In the genomic region with DNA sequence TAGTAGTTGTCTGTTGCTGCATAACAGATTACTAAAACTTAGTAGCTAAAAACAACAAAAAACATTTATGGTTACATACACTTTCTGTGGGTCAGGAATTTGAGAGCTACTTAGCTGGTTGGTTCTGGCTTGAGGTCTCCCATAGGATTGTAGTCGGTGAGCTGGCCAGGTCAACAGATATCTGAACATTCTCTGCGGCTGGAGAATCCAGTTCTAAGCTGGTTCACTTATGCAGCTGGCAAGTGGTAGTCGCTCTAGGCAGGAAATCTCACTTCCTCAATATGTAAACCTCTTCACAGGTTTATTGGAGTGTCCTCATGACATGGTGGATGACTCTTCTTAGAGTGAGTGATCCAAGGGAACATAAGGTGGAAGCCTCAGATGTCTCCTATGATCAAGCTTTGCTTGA, we compare ENCODE assay signal across 9 cellular contexts.
DNase-seq lines count a peak whose midpoint lies in the region; ATAC-seq, FAIRE-seq and TF ChIP-seq lines count a peak whose summit lies in the region.
"Had no signal": no experiment of that assay in that cellular context is flagged by ENCODE, and none has a peak within 500 bp of the region (broad histone marks: within the 10 kb centered on the region; RNA-seq: fewer than 3 reads in every experiment).

No MANE protein-coding gene starts in this region.

- POLR2A ChIA-PET in HepG2 (lab: Yijun Ruan, JAX) = interaction anchor here (1.4 to 2.1 kb wide), 2 partner anchors 9 to 22 kb away, joined by 5 to 11 read pairs; no protein-coding TSS in a partner anchor
- POLR2A ChIA-PET in naive thymus-derived CD4-positive, alpha-beta T cell (lab: Charles Lee) = interaction anchor here (0.7 to 15.9 kb wide), 18 partner anchors 9 to 88 kb away, joined by 3 to 227 read pairs (median 5); no protein-coding TSS in a partner anchor

- H3K36me3 Mint-ChIP-seq in naive thymus-derived CD4-positive, alpha-beta T cell = peaks cover 3 to 46% (median 30%) of the 10 kb centered on the region in 5 donors

- H3K36me3 ChIP-seq in right lobe of liver (no peaks in the 10 kb centered on the region), HepG2 (replicated peaks in 1 of 2; ENCODE audit: control insufficient read depth in 1 of 2, insufficient read depth in 2 of 2, low read length in 2 of 2) (no peaks in the 10 kb centered on the region)
- no peaks in the 10 kb centered on the region for H3K36me3 ChIP-seq in naive thymus-derived CD4-positive, alpha-beta T cell (ENCODE audit: control insufficient read depth in 2 of 3, insufficient read depth in 3 of 3, low read length in 3 of 3)

- WGBS in right lobe of liver (ENCODE audit: insufficient coverage, low coverage, low lambda C conversion rate, missing lambda C conversion rate) = 37% methylated on average over 3 of the region's 3 CpGs
- 100% methylated on average over 2 of the region's 3 CpGs for WGBS in HepG2 (ENCODE audit: low lambda C conversion rate)

- intact Hi-C loops in right lobe of liver (cut with DNase I) = no loop called here
- intact Hi-C loops in HepG2 (cut with micrococcal nuclease; ENCODE audit: unreplicated experiment) = no loop called here
- intact Hi-C loops in naive thymus-derived CD4-positive, alpha-beta T cell (cut with micrococcal nuclease) = no loop called here

- H3K27ac ChIP-seq in right lobe of liver (no peak overlapping the region), HepG2 (ENCODE audit: extremely low read length, insufficient read depth, low read length) (no peak overlapping the region)
- peak overlapping the region; percentile 82 for H3K27ac ChIP-seq in naive thymus-derived CD4-positive, alpha-beta T cell (ENCODE audit: low read depth, low read length)

- ATAC-seq in right lobe of liver (peak in 3 of 4 donors; percentile 18 to 57 (median 48)), HepG2 (no peak), HG03066 (IDR thresholded peaks at IDR 0.05; ENCODE audit: low read depth, unreplicated experiment) (peak; percentile 91)
- ATAC-seq in naive thymus-derived CD4-positive, alpha-beta T cell = peak; percentile 62

- peak overlapping the region; percentile 87 to 100 (median 96) for H3K27ac Mint-ChIP-seq in naive thymus-derived CD4-positive, alpha-beta T cell

- H3K27me3 ChIP-seq in right lobe of liver (no peaks in the 10 kb centered on the region), HepG2 (ENCODE audit: control insufficient read depth in 1 of 2, insufficient read depth in 2 of 2, low read length in 2 of 2) (no peaks in the 10 kb centered on the region)
- no peaks in the 10 kb centered on the region for H3K27me3 ChIP-seq in naive thymus-derived CD4-positive, alpha-beta T cell (ENCODE audit: control insufficient read depth in 2 of 2, insufficient read depth in 2 of 2, low read length in 2 of 2)

- in situ Hi-C loops in HepG2 (cut with HindIII; ENCODE audit: extremely low pct_ligation_motif_present, low pct_unique_long_range_greater_than_20kb) = no loop called here

- FAIRE-seq in HepG2 (lab: Jason Lieb, UNC) = no peak
- FAIRE-seq: G401.6 had no signal

- H3K9ac ChIP-seq in HepG2 (ENCODE audit: insufficient read depth, low read depth, low read length) = no peak overlapping the region

- H3K9me3 ChIP-seq in right lobe of liver = no peaks in the 10 kb centered on the region
- H3K9me3 ChIP-seq in HepG2 (ENCODE audit: low read length) = no peaks in the 10 kb centered on the region
- H3K9me3 ChIP-seq in naive thymus-derived CD4-positive, alpha-beta T cell (ENCODE audit: control insufficient read depth in 2 of 3, low read length in 3 of 3) = no peaks in the 10 kb centered on the region

- TF ChIP-seq POLR2A in right lobe of liver (IDR thresholded peaks at IDR 0.05) (no peak), HepG2 (IDR thresholded peaks at IDR 0.05; ENCODE audit: insufficient read depth in 1 of 2, low read depth in 2 of 2, low read length in 2 of 2) (no peak)

- H3K4me1 ChIP-seq in right lobe of liver (no peaks in the 10 kb centered on the region), HepG2 (ENCODE audit: insufficient read depth, low read length) (0 out of 2 replicates have a peak, but pooled peaks cover 6% of the 10 kb centered on the region)
- peaks cover 65% of the 10 kb centered on the region in 2 donors for H3K4me1 ChIP-seq in naive thymus-derived CD4-positive, alpha-beta T cell (ENCODE audit: control insufficient read depth in 2 of 2, insufficient read depth in 2 of 2, low read length in 2 of 2)

- peaks cover 0 to 15% (median 8%) of the 10 kb centered on the region in 11 donors for H3K9me3 Mint-ChIP-seq in naive thymus-derived CD4-positive, alpha-beta T cell

- H3K4me2 ChIP-seq in HepG2 (ENCODE audit: low read depth, low read length) = no peak overlapping the region

- no peak for DNase-seq in right lobe of liver
- no peak for DNase-seq in HepG2 (ENCODE audit: low spot score)
- DNase-seq in SKM-1 (lab: John Stamatoyannopoulos, UW; ENCODE audit: unreplicated experiment) = peak; percentile 64
- DNase-seq in naive thymus-derived CD4-positive, alpha-beta T cell = peak in 1 of 9 donors; percentile 39
- DNase-seq in islet precursor cell = no peak
- no peak for DNase-seq in NCI-H526 treated with DMSO at 0.1 percent for 48 hours (lab: John Stamatoyannopoulos, UW)
- no peak for DNase-seq in amygdala (lab: John Stamatoyannopoulos, UW)

- no peak for TF ChIP-seq EP300 in HepG2 (IDR thresholded peaks at IDR 0.05; ENCODE audit: low read depth in 2 of 2, low read length in 2 of 2)
- no peak for TF ChIP-seq EP300 in HepG2 (CRISPR knock-in tag; IDR thresholded peaks at IDR 0.05; ENCODE audit: borderline replicate concordance)

- CTCF ChIA-PET in HepG2 (lab: Yijun Ruan, JAX; ENCODE audit: low intra/inter-chr PET ratio, low total read pairs) = no interaction called here
- CTCF ChIA-PET in naive thymus-derived CD4-positive, alpha-beta T cell (lab: Charles Lee) = interaction anchor here (0.6 to 3.7 kb wide), 9 partner anchors 9 to 122 kb away, joined by 3 to 11 read pairs (median 4); no protein-coding TSS in a partner anchor

- H3K27me3 Mint-ChIP-seq in naive thymus-derived CD4-positive, alpha-beta T cell = no peaks in the 10 kb centered on the region

- BruUV-seq in HepG2 (replicated peaks; lab: Mats Ljungman, UMichigan) = no TSS peak

- H3K4me3 ChIP-seq in right lobe of liver (no peak overlapping the region), HepG2 (replicated peaks in 1 of 3; ENCODE audit: insufficient read depth in 1 of 3, low read depth in 2 of 3, low read length in 3 of 3) (no peak overlapping the region)
- H3K4me3 ChIP-seq in naive thymus-derived CD4-positive, alpha-beta T cell (ENCODE audit: low read length) = peak overlapping the region; percentile 47

- no peak for TF ChIP-seq RAD21 in HepG2 (CRISPR knock-in tag; IDR thresholded peaks at IDR 0.05)

- H4K20me1 ChIP-seq in HepG2 (ENCODE audit: insufficient read depth, low read length) = no peaks in the 10 kb centered on the region

- H3K4me1 Mint-ChIP-seq in naive thymus-derived CD4-positive, alpha-beta T cell = peaks cover 67 to 95% (median 84%) of the 10 kb centered on the region in 7 donors

- H3K79me2 ChIP-seq in HepG2 (ENCODE audit: insufficient read depth, low read length) = no peaks in the 10 kb centered on the region

- peak overlapping the region; percentile 63 to 97 (median 82) for H3K4me3 Mint-ChIP-seq in naive thymus-derived CD4-positive, alpha-beta T cell

- H2AFZ ChIP-seq in HepG2 (ENCODE audit: low read length) = no peak overlapping the region

- TF ChIP-seq CTCF in right lobe of liver (IDR thresholded peaks at IDR 0.05) (no peak), HepG2 (CRISPR knock-in tag; IDR thresholded peaks at IDR 0.05) (no peak)

TF ChIP-seq in HepG2, 621 proteins besides CTCF, POLR2A, EP300 and RAD21:
- TF ChIP-seq ZNF547 (CRISPR knock-in tag; IDR thresholded peaks at IDR 0.05) = no peak
- no peak for TF ChIP-seq ZNF180 (CRISPR knock-in tag; IDR thresholded peaks at IDR 0.05; ENCODE audit: borderline replicate concordance, low read depth)
- no peak for TF ChIP-seq SP1 (IDR thresholded peaks at IDR 0.05)
- no peak for TF ChIP-seq SP1 (CRISPR knock-in tag; IDR thresholded peaks at IDR 0.05)
- TF ChIP-seq HNF4A (CRISPR knock-in tag; IDR thresholded peaks at IDR 0.05) = no peak
- TF ChIP-seq, protein P1, sequence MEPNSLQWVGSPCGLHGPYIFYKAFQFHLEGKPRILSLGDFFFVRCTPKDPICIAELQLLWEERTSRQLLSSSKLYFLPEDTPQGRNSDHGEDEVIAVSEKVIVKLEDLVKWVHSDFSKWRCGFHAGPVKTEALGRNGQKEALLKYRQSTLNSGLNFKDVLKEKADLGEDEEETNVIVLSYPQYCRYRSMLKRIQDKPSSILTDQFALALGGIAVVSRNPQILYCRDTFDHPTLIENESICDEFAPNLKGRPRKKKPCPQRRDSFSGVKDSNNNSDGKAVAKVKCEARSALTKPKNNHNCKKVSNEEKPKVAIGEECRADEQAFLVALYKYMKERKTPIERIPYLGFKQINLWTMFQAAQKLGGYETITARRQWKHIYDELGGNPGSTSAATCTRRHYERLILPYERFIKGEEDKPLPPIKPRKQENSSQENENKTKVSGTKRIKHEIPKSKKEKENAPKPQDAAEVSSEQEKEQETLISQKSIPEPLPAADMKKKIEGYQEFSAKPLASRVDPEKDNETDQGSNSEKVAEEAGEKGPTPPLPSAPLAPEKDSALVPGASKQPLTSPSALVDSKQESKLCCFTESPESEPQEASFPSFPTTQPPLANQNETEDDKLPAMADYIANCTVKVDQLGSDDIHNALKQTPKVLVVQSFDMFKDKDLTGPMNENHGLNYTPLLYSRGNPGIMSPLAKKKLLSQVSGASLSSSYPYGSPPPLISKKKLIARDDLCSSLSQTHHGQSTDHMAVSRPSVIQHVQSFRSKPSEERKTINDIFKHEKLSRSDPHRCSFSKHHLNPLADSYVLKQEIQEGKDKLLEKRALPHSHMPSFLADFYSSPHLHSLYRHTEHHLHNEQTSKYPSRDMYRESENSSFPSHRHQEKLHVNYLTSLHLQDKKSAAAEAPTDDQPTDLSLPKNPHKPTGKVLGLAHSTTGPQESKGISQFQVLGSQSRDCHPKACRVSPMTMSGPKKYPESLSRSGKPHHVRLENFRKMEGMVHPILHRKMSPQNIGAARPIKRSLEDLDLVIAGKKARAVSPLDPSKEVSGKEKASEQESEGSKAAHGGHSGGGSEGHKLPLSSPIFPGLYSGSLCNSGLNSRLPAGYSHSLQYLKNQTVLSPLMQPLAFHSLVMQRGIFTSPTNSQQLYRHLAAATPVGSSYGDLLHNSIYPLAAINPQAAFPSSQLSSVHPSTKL (CRISPR knock-in tag; IDR thresholded peaks at IDR 0.05) = no peak
